In the genomic region with DNA sequence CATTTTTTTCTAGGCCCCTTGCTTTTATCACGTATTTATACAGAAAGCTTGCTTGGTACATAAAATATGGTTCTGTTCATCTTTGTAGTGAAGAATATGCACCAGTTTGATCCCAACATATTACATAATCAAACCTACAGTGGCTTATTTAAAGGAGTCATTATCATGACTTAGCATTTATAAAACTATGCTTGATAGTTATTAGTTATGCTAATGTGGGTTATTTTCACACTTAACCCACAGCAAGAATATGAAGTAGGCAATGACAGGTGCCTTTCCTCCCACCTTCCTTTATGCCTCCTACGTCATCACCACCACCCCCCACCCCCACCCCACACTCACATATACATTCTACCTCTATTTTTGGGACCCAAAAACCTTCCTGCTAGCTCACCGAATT, we compare ENCODE assay signal across 9 cellular contexts. TPM values are rescaled to one million over a fixed set of nuclear protein-coding genes. Genes with fewer than 3 reads are reported as not detected.
A peak's percentile ranks its signal among the peaks of the same experiment; 100 is the strongest.
DNase-seq lines count a peak whose midpoint lies in the region; ATAC-seq, FAIRE-seq and TF ChIP-seq lines count a peak whose summit lies in the region.
"Had no signal": no experiment of that assay in that cellular context is flagged by ENCODE, and none has a peak within 500 bp of the region (broad histone marks: within the 10 kb centered on the region; RNA-seq: fewer than 3 reads in every experiment).

No MANE protein-coding gene starts in this region.

- TF ChIP-seq CTCF in activated B cell treated with CpG ODN at 0.5 μM for 24 hours (IDR thresholded peaks at IDR 0.05) (no peak), keratinocyte (optimal IDR thresholded peaks at IDR 0.05 in 1 of 3, IDR thresholded peaks at IDR 0.05 in 1 of 3, conservative IDR thresholded peaks at IDR 0.05 in 1 of 3; ENCODE audit: extremely low read depth in 1 of 3, insufficient read depth in 2 of 3, low read length in 3 of 3) (no peak), thoracic aorta (IDR thresholded peaks at IDR 0.05) (no peak), RWPE1 (conservative IDR thresholded peaks at IDR 0.05; ENCODE audit: low read depth) (no peak)

- dilution Hi-C loops in keratinocyte (cut with MboI; ENCODE audit: extremely low pct_ligation_motif_present, low sequenced_read_pairs): no loop called here

- H3K4me3 ChIP-seq in keratinocyte (ENCODE audit: control insufficient read depth in 2 of 3, extremely low read depth in 1 of 3, insufficient read depth in 2 of 3, low read depth in 1 of 3, low read length in 3 of 3) (no peak overlapping the region), thoracic aorta (no peak overlapping the region)

- H3K4me1 Mint-ChIP-seq in activated T-cell treated with anti-CD3 and anti-CD28 coated beads, Interleukin-2, amount 50 U/mL, for 4 hours (ENCODE audit: low read depth): peaks cover 94% of the 10 kb centered on the region
- peaks cover 96% of the 10 kb centered on the region for H3K4me1 Mint-ChIP-seq in activated B cell treated with CpG ODN at 0.5 μM for 24 hours

- POLR2A ChIA-PET in activated B cell treated with CpG ODN at 0.5 μM for 24 hours (lab: Charles Lee): interaction anchor here (0.9 to 2.6 kb wide), 4 partner anchors 15 to 105 kb away, joined by 3 to 27 read pairs (median 4); a partner anchor contains a TSS
- POLR2A ChIA-PET in RWPE1 (lab: Yijun Ruan, JAX; ENCODE audit: low non-redundant PET): no interaction called here

- peak overlapping the region; percentile 53 for H3K4me2 ChIP-seq in keratinocyte (ENCODE audit: control insufficient read depth, extremely low read depth, insufficient read depth, low read depth, low read length)

- H3K27me3 ChIP-seq in keratinocyte (ENCODE audit: control insufficient read depth, extremely low read depth, insufficient read depth, low read length) (no peaks in the 10 kb centered on the region), thoracic aorta (replicated peaks; ENCODE audit: insufficient read depth) (no peaks in the 10 kb centered on the region)

- H3K36me3 ChIP-seq in keratinocyte (ENCODE audit: control insufficient read depth in 2 of 2, extremely low read depth in 1 of 2, insufficient read depth in 2 of 2, low read length in 2 of 2) (peaks cover 43 to 57% of the 10 kb centered on the region in 2 experiments), thoracic aorta (peaks cover 50% of the 10 kb centered on the region)

- no peak for ATAC-seq in activated T-cell treated with anti-CD3 and anti-CD28 coated beads, Interleukin-2, amount 50 U/mL, for 4 hours
- ATAC-seq in activated B cell treated with CpG ODN at 0.5 μM for 24 hours (ENCODE audit: low read depth) (no peak), thoracic aorta (ENCODE audit: insufficient number of reproducible peaks, low FRiP score, low read depth) (no peak), GM19324 (IDR thresholded peaks at IDR 0.05; ENCODE audit: low FRiP score, unreplicated experiment) (no peak)

- H3K9me3 ChIP-seq in keratinocyte (ENCODE audit: control insufficient read depth, low read depth, low read length) (no peaks in the 10 kb centered on the region), thoracic aorta (no peaks in the 10 kb centered on the region)

- peak overlapping the region; percentile 72 for H3K27ac Mint-ChIP-seq in activated B cell treated with CpG ODN at 0.5 μM for 24 hours

- no peaks in the 10 kb centered on the region for H3K27me3 Mint-ChIP-seq in activated T-cell treated with anti-CD3 and anti-CD28 coated beads, Interleukin-2, amount 50 U/mL, for 4 hours (ENCODE audit: low read depth)
- H3K27me3 Mint-ChIP-seq in activated B cell treated with CpG ODN at 0.5 μM for 24 hours: no peaks in the 10 kb centered on the region

- DNase-seq in activated T-cell treated with anti-CD3 and anti-CD28 coated beads, Interleukin-2, amount 50 U/mL, for 4 hours: no peak
- DNase-seq in activated T-cell treated with anti-CD3 and anti-CD28 coated beads for 4 hours (no peak), activated B cell treated with CpG ODN at 0.5 μM for 24 hours (no peak), keratinocyte (ENCODE audit: low read depth, low spot score) (no peak), thoracic aorta (ENCODE audit: low spot score) (no peak), RWPE1 (ENCODE audit: low spot score) (no peak), DMS153 treated with DMSO at 0.1 percent for 48 hours (lab: John Stamatoyannopoulos, UW; ENCODE audit: unreplicated experiment) (no peak)
- DNase-seq: activated effector memory CD4-positive, alpha-beta T cell treated with anti-CD3 and anti-CD28 coated beads, Interleukin-2, amount 50 U/mL, for 16 hours had no signal

- CTCF ChIA-PET in activated B cell treated with CpG ODN at 0.5 μM for 24 hours (lab: Charles Lee): interaction anchor here (1.0 to 2.9 kb wide), 4 partner anchors 11 to 28 kb away, joined by 3 to 12 read pairs (median 4); no protein-coding TSS in a partner anchor
- CTCF ChIA-PET in RWPE1 (lab: Yijun Ruan, JAX): no interaction called here

- peaks cover 8% of the 10 kb centered on the region for H3K9me1 ChIP-seq in keratinocyte (ENCODE audit: control insufficient read depth, extremely low read depth, insufficient read depth, low read length)

- H3K4me1 ChIP-seq in keratinocyte (ENCODE audit: control insufficient read depth, extremely low read depth, insufficient read depth, low read length): peaks cover 32% of the 10 kb centered on the region
- H3K4me1 ChIP-seq in thoracic aorta (ENCODE audit: control insufficient read depth in 1 of 2, low read depth in 2 of 2): peaks cover 54 to 62% of the 10 kb centered on the region in 2 donors

- peaks cover 73% of the 10 kb centered on the region for H3K79me2 ChIP-seq in keratinocyte (ENCODE audit: control insufficient read depth, insufficient read depth, low read length)

- FAIRE-seq in keratinocyte (lab: Jason Lieb, UNC): no peak

- peaks cover 14% of the 10 kb centered on the region for H4K20me1 ChIP-seq in keratinocyte (ENCODE audit: control insufficient read depth, extremely low read depth, insufficient read depth, low read length)

- H3K9ac ChIP-seq in keratinocyte (ENCODE audit: control insufficient read depth, extremely low read depth, insufficient read depth, low read length): no peak overlapping the region

- intact Hi-C loops in activated B cell treated with CpG ODN at 0.5 μM for 24 hours (cut with micrococcal nuclease): no loop called here

- H2AFZ ChIP-seq in keratinocyte (ENCODE audit: control insufficient read depth, low read length): no peak overlapping the region

- peak overlapping the region; percentile 46 for H3K4me3 Mint-ChIP-seq in activated T-cell treated with anti-CD3 and anti-CD28 coated beads, Interleukin-2, amount 50 U/mL, for 4 hours
- no peak overlapping the region for H3K4me3 Mint-ChIP-seq in activated B cell treated with CpG ODN at 0.5 μM for 24 hours

- H3K27ac ChIP-seq in keratinocyte (ENCODE audit: control insufficient read depth, insufficient read depth, low read length) (peak overlapping the region; percentile 32), thoracic aorta (peak overlapping the region; percentile 19 to 51), RWPE1 (no peak overlapping the region)

- H3K9me3 Mint-ChIP-seq in activated T-cell treated with anti-CD3 and anti-CD28 coated beads, Interleukin-2, amount 50 U/mL, for 4 hours: no peaks in the 10 kb centered on the region
- H3K9me3 Mint-ChIP-seq in activated B cell treated with CpG ODN at 0.5 μM for 24 hours: no peaks in the 10 kb centered on the region

- H3K36me3 Mint-ChIP-seq in activated T-cell treated with anti-CD3 and anti-CD28 coated beads, Interleukin-2, amount 50 U/mL, for 4 hours (ENCODE audit: insufficient read depth): peaks cover 53% of the 10 kb centered on the region
- H3K36me3 Mint-ChIP-seq in activated B cell treated with CpG ODN at 0.5 μM for 24 hours (ENCODE audit: low read depth): peaks cover 76% of the 10 kb centered on the region

RNA-seq across cellular contexts. Expression of a gene that starts 19.8 kb away (rescaled TPM):
- 100 to 1,000 TPM; 349 to 426 (median 389) TPM for total RNA-seq in activated T-cell treated with anti-CD3 and anti-CD28 coated beads, Interleukin-2, amount 50 U/mL, for 4 hours
- total RNA-seq in activated B cell treated with CpG ODN at 0.5 μM for 24 hours (410 and 411 TPM in 2 replicates), thoracic aorta (100 to 1,000 TPM; 315 to 409 TPM)
- polyA plus RNA-seq in keratinocyte: 891 to 1,048 TPM (median 959 TPM) in 3 replicates
- 326 TPM for polyA plus RNA-seq in keratinocyte (2011; ENCODE audit: low read depth)
- 709 and 1,075 TPM in 2 replicates for polyA plus RNA-seq in keratinocyte (2011; cell fraction: cytosol; rRNA removed)
- 719 and 800 TPM in 2 replicates for polyA plus RNA-seq in keratinocyte (2011; cell fraction: nucleus; rRNA removed)
- 341 and 764 TPM in 2 replicates for polyA plus RNA-seq in keratinocyte (2012; ENCODE audit: low replicate concordance)
- 321 to 717 TPM (median 599 TPM) in 3 replicates for polyA minus RNA-seq in keratinocyte
- 500 TPM for polyA minus RNA-seq in keratinocyte (2011; cell fraction: cytosol; rRNA and poly(A)+ RNA removed)
- polyA minus RNA-seq in keratinocyte (2011; cell fraction: nucleus; rRNA and poly(A)+ RNA removed): 428 and 621 TPM in 2 replicates

RNA-seq across cellular contexts. Expression of a gene that starts 36.7 kb away (rescaled TPM):
- total RNA-seq in activated T-cell treated with anti-CD3 and anti-CD28 coated beads, Interleukin-2, amount 50 U/mL, for 4 hours: 100 to 1,000 TPM in 2 of 3 donors, 10 to 100 TPM in 1; 96.8 to 118 (median 109) TPM
- total RNA-seq in activated B cell treated with CpG ODN at 0.5 μM for 24 hours (41.8 and 43.5 TPM in 2 replicates), thoracic aorta (10 to 100 TPM; 68.5 to 89.8 TPM)
- 43.8 to 58.9 TPM (median 52.7 TPM) in 3 replicates for polyA plus RNA-seq in keratinocyte
- 12.7 TPM for polyA plus RNA-seq in keratinocyte (2011; ENCODE audit: low read depth)
- polyA plus RNA-seq in keratinocyte (2011; cell fraction: cytosol; rRNA removed): 24.5 and 47.3 TPM in 2 replicates
- polyA plus RNA-seq in keratinocyte (2011; cell fraction: nucleus; rRNA removed): 49.6 and 53.2 TPM in 2 replicates
- 34.9 and 47.2 TPM in 2 replicates for polyA plus RNA-seq in keratinocyte (2012; ENCODE audit: low replicate concordance)
- 27.7 to 58.7 TPM (median 50.4 TPM) in 3 replicates for polyA minus RNA-seq in keratinocyte
- 17.3 TPM for polyA minus RNA-seq in keratinocyte (2011; cell fraction: cytosol; rRNA and poly(A)+ RNA removed)
- polyA minus RNA-seq in keratinocyte (2011; cell fraction: nucleus; rRNA and poly(A)+ RNA removed): 22.8 and 49.0 TPM in 2 replicates
